In genomic region chr14:102826751-102827675, GRCh38 we compare ENCODE assay signal across 1 cellular context.
TF ChIP-seq lines count a peak whose summit lies in the region.

No MANE protein-coding gene starts in this region.

TF ChIP-seq in H1, 55 proteins besides CTCF, POLR2A, EP300 and RAD21:
- TF ChIP-seq ATF3 (IDR thresholded peaks at IDR 0.05; ENCODE audit: insufficient read depth, low read depth, low read length) (no peak), NRF1 (IDR thresholded peaks at IDR 0.05; ENCODE audit: low read depth, low read length) (no peak), KDM1A (IDR thresholded peaks at IDR 0.05; ENCODE audit: borderline replicate concordance, low read length) (no peak), PHF8 (conservative IDR thresholded peaks at IDR 0.05; ENCODE audit: low read depth, low read length) (no peak), FOSL1 (IDR thresholded peaks at IDR 0.05; ENCODE audit: insufficient read depth, low read depth, low read length) (no peak), JUND (IDR thresholded peaks at IDR 0.05; ENCODE audit: low read length) (no peak), EGR1 (IDR thresholded peaks at IDR 0.05; ENCODE audit: borderline replicate concordance, low read depth, low read length) (no peak), SUZ12 (IDR thresholded peaks at IDR 0.05; ENCODE audit: low read length) (no peak), YY1 (IDR thresholded peaks at IDR 0.05; ENCODE audit: low read depth, low read length) (no peak), TBP (IDR thresholded peaks at IDR 0.05; ENCODE audit: low read depth, low read length) (no peak), KDM5A (IDR thresholded peaks at IDR 0.05; ENCODE audit: low read length) (no peak), TEAD4 (IDR thresholded peaks at IDR 0.05; ENCODE audit: low read depth, low read length) (no peak), SP1 (IDR thresholded peaks at IDR 0.05; ENCODE audit: low read depth, low read length) (no peak), CTBP2 (IDR thresholded peaks at IDR 0.05; ENCODE audit: borderline replicate concordance, insufficient read depth, insufficient read length, low read length) (no peak), RBBP5 (IDR thresholded peaks at IDR 0.05; ENCODE audit: borderline replicate concordance, low read depth, low read length) (no peak), CHD7 (IDR thresholded peaks at IDR 0.05; ENCODE audit: insufficient replicate concordance, low read length) (no peak), GABPA (IDR thresholded peaks at IDR 0.05; ENCODE audit: borderline replicate concordance, insufficient read depth, low read length) (no peak), SIN3A (conservative IDR thresholded peaks at IDR 0.05 in 1 of 2, IDR thresholded peaks at IDR 0.05 in 1 of 2; ENCODE audit: low read depth in 1 of 2, low read length in 2 of 2) (no peak), JUN (IDR thresholded peaks at IDR 0.05; ENCODE audit: low read depth, low read length) (no peak)
